Comparison of ENCODE assay signal across 13 cellular contexts in genomic region chr14:101627913-101628257, GRCh38.
DNase-seq lines count a peak whose midpoint lies in the region; FAIRE-seq and TF ChIP-seq lines count a peak whose summit lies in the region.
"Had no signal": no experiment of that assay in that cellular context is flagged by ENCODE, and none has a peak within 500 bp of the region (broad histone marks: within the 10 kb centered on the region; RNA-seq: fewer than 3 reads in every experiment).

No MANE protein-coding gene starts in this region.

- H3K79me1 ChIP-seq in H1 (ENCODE audit: low read depth, low read length), result no peaks in the 10 kb centered on the region

- TF ChIP-seq CTCF in KMS-11 (conservative IDR thresholded peaks at IDR 0.05; ENCODE audit: low read depth, low read length) (no peak), H1 (IDR thresholded peaks at IDR 0.05; ENCODE audit: control extremely low read depth in 1 of 3, insufficient read depth in 1 of 3, low read depth in 1 of 3, low read length in 3 of 3) (no peak)

- H2AFZ ChIP-seq in KMS-11 (ENCODE audit: low read depth) (no peak overlapping the region), H1 (ENCODE audit: low read length) (no peak overlapping the region)

- intact Hi-C loops in posterior vena cava (cut with DNase I), result loop anchor here in 1 of 2 donors (5.0 kb wide), 2 partner anchors 966 to 1246 kb away; no protein-coding TSS in a partner anchor

- H3K9ac ChIP-seq in KMS-11, result no peak overlapping the region
- H3K9ac ChIP-seq in H1 (replicated peaks in 1 of 4; ENCODE audit: extremely low read depth in 1 of 4, low read depth in 3 of 4, low read length in 3 of 4), result no peak overlapping the region

- H3K4ac ChIP-seq in H1 (replicated peaks; ENCODE audit: insufficient read length, low read depth, low read length), result no peak overlapping the region

- H3K9me3 ChIP-seq in H1 (ENCODE audit: insufficient read depth in 2 of 2, low read depth in 1 of 2, low read length in 1 of 2), result no peaks in the 10 kb centered on the region
- H3K9me3 ChIP-seq: sigmoid colon, vagina had no signal

- no peak overlapping the region for H4K5ac ChIP-seq in H1 (ENCODE audit: insufficient read length, low read depth, low read length)

- no peak overlapping the region for H2BK15ac ChIP-seq in H1 (ENCODE audit: low read length)

- H3K14ac ChIP-seq in H1 (ENCODE audit: insufficient read length), result no peak overlapping the region

- POLR2A ChIA-PET in H1 (lab: Charles Lee; ENCODE audit: partially characterized antibody), result interaction anchor here (0.6 to 0.8 kb wide), 2 partner anchors 12 to 65 kb away, joined by 3 read pairs; no protein-coding TSS in a partner anchor

- H3K36me3 ChIP-seq in KMS-11 (ENCODE audit: insufficient read depth), result no peaks in the 10 kb centered on the region
- H3K36me3 ChIP-seq in H1 (ENCODE audit: control insufficient read depth in 2 of 4, insufficient read depth in 4 of 4, low read length in 3 of 4), result no peaks in the 10 kb centered on the region
- H3K36me3 ChIP-seq: sigmoid colon, vagina had no signal

- no peak overlapping the region for H4K91ac ChIP-seq in H1 (replicated peaks; ENCODE audit: insufficient read length, low read length)

- TF ChIP-seq RAD21 in H1 (IDR thresholded peaks at IDR 0.05 in 1 of 2, conservative IDR thresholded peaks at IDR 0.05 in 1 of 2; ENCODE audit: low read depth in 2 of 2, low read length in 2 of 2), result no peak

- no peak for TF ChIP-seq EP300 in H1 (IDR thresholded peaks at IDR 0.05; ENCODE audit: borderline replicate concordance in 1 of 2, low read depth in 2 of 2, low read length in 2 of 2)

- no peak overlapping the region for H3K4me3 ChIP-seq in KMS-11 (IDR thresholded peaks at IDR 0.05; ENCODE audit: insufficient read depth, low read depth, low read length)
- H3K4me3 ChIP-seq in H1 (ENCODE audit: extremely low read depth in 1 of 4, insufficient read depth in 2 of 4, low read depth in 3 of 4, low read length in 4 of 4), result no peak overlapping the region
- H3K4me3 ChIP-seq: GM12878 had no signal

- no peak overlapping the region for H2BK5ac ChIP-seq in H1 (ENCODE audit: low read depth, low read length)

- H3K27ac ChIP-seq in KMS-11 (no peak overlapping the region), H1 (ENCODE audit: low read depth, low read length) (no peak overlapping the region)
- H3K27ac ChIP-seq: foreskin keratinocyte, vagina had no signal

- peaks cover 4% of the 10 kb centered on the region; the same call in 1 of the 2 replicates for H3K23me2 ChIP-seq in H1 (ENCODE audit: low read depth, low read length)

- H3K23ac ChIP-seq in H1 (ENCODE audit: insufficient read length), result no peak overlapping the region

- 0 out of 2 replicates have a peak overlapping the region, but pooled peaks have one; percentile 38 for H4K8ac ChIP-seq in H1 (ENCODE audit: extremely low read depth, insufficient read depth, low read length)

- H3K4me1 ChIP-seq in KMS-11 (ENCODE audit: low read depth, poor library complexity, severe bottlenecking), result peaks cover 4% of the 10 kb centered on the region
- H3K4me1 ChIP-seq in H1 (replicated peaks in 1 of 4; ENCODE audit: control insufficient read depth in 3 of 4, insufficient read depth in 4 of 4, low read length in 3 of 4), result peaks cover 0 to 12% (median 6%) of the 10 kb centered on the region in 4 experiments; a peak in 5 of 7 replicates
- H3K4me1 ChIP-seq: foreskin keratinocyte had no signal

- TF ChIP-seq POLR2A in H1 (IDR thresholded peaks at IDR 0.05; ENCODE audit: control extremely low read depth in 1 of 2, low read depth in 2 of 2, low read length in 2 of 2), result no peak

- no peak overlapping the region for H2AK5ac ChIP-seq in H1 (ENCODE audit: low read depth, low read length)

- H3K4me2 ChIP-seq in KMS-11 (peak overlapping the region; percentile 42), H1 (ENCODE audit: insufficient read depth in 1 of 2, low read depth in 2 of 2, low read length in 2 of 2) (no peak overlapping the region)

- no peak overlapping the region for H3K56ac ChIP-seq in H1 (replicated peaks; ENCODE audit: insufficient read length, low read depth, low read length)

- H4K20me1 ChIP-seq in KMS-11 (ENCODE audit: insufficient read depth) (no peaks in the 10 kb centered on the region), H1 (replicated peaks in 1 of 2; ENCODE audit: control insufficient read depth in 1 of 2, insufficient read depth in 2 of 2, low read length in 2 of 2) (no peaks in the 10 kb centered on the region)

- no peak for FAIRE-seq in H1 (lab: Jason Lieb, UNC)
- FAIRE-seq: colon, G401.6 had no signal

- WGBS in H1 (ENCODE audit: extremely low coverage in 1 of 2, insufficient coverage in 1 of 2, insufficient read length in 1 of 2, insufficient replicate concordance in 2 of 2, low coverage in 1 of 2, low lambda C conversion rate in 2 of 2, missing lambda C conversion rate in 1 of 2), 2 experiments, result 80% methylated on average over 13 of the region's 15 CpGs; no CpG with 5 or more reads in 1 of the 2 experiments

- H2BK120ac ChIP-seq in H1 (replicated peaks; ENCODE audit: low read depth, low read length), result no peak overlapping the region

- H2BK12ac ChIP-seq in H1 (ENCODE audit: low read depth, low read length), result no peak overlapping the region

- H3K27me3 ChIP-seq in KMS-11 (ENCODE audit: insufficient read depth, low read depth) (peaks cover 4% of the 10 kb centered on the region; the same call in 1 of the 2 replicates), H1 (replicated peaks in 1 of 4; ENCODE audit: control insufficient read depth in 3 of 4, extremely low read depth in 1 of 4, insufficient read depth in 3 of 4, low read length in 3 of 4) (peaks cover 0 to 12% (median 9%) of the 10 kb centered on the region in 4 experiments; a peak in 6 of 7 replicates)
- H3K27me3 ChIP-seq: sigmoid colon, vagina had no signal

- H3K18ac ChIP-seq in H1 (ENCODE audit: extremely low read depth, low read length), result no peak overlapping the region

- H3K79me2 ChIP-seq in KMS-11 (ENCODE audit: insufficient read depth, low read depth) (no peaks in the 10 kb centered on the region), H1 (ENCODE audit: control insufficient read depth in 1 of 2, insufficient read depth in 2 of 2, low read length in 2 of 2) (no peaks in the 10 kb centered on the region)

- CTCF ChIA-PET in H1 (lab: Charles Lee; ENCODE audit: partially characterized antibody), result interaction anchor here (0.6 to 2.9 kb wide), 25 partner anchors 11 to 727 kb away, joined by 3 to 13 read pairs (median 3); no protein-coding TSS in a partner anchor

- peak; percentile 7 for DNase-seq in CD1c-positive myeloid dendritic cell (ENCODE audit: extremely low spot score)
- DNase-seq in H1 (ENCODE audit: low read depth in 1 of 2, low spot score in 2 of 2), result no peak
- peak; percentile 79 for DNase-seq in posterior vena cava (ENCODE audit: low spot score)
- no peak for DNase-seq in DMS79 (lab: John Stamatoyannopoulos, UW)
- DNase-seq in NCI-H2029 treated with DMSO at 0.1 percent for 48 hours (lab: John Stamatoyannopoulos, UW), result no peak
- DNase-seq in effector CD4-positive, alpha-beta T cell, result no peak

- no peak overlapping the region for H2BK20ac ChIP-seq in H1 (ENCODE audit: low read length)

TF ChIP-seq in H1, 55 proteins besides CTCF, POLR2A, EP300 and RAD21:
- TF ChIP-seq RXRA (IDR thresholded peaks at IDR 0.05; ENCODE audit: insufficient read depth, low read depth, low read length), result no peak
TF ChIP-seq in H1: peak in this region for 0.

Comparison
In these comparisons a context has a peak if more than half of its experiments do, and no peak if none do; other contexts are left out.
1. DNase-seq: peak in CD1c-positive myeloid dendritic cell (single experiment) and posterior vena cava (single experiment); none in H1 (0 of 2), DMS79 (single experiment), NCI-H2029 treated with DMSO at 0.1 percent for 48 hours (single experiment) and effector CD4-positive, alpha-beta T cell (single experiment).